ENCODE assay signal across 23 cellular contexts in genomic region chr1:109535481-109535880, GRCh38. TPM values are rescaled to one million over a fixed set of nuclear protein-coding genes. Genes with fewer than 3 reads are reported as not detected.
DNase-seq lines count a peak whose midpoint lies in the region; ATAC-seq and TF ChIP-seq lines count a peak whose summit lies in the region.
"Had no signal": no experiment of that assay in that cellular context is flagged by ENCODE, and none has a peak within 500 bp of the region (broad histone marks: within the 10 kb centered on the region; RNA-seq: fewer than 3 reads in every experiment).

No MANE protein-coding gene starts in this region.

- H3K27ac ChIP-seq in cardiac muscle cell (peak overlapping the region; percentile 71), coronary artery (peak overlapping the region; percentile 15 to 80), tibial nerve (peak overlapping the region in 3 of 4 donors; percentile 29 to 81 (median 33))
- no peak overlapping the region for H3K27ac ChIP-seq in naive thymus-derived CD4-positive, alpha-beta T cell (ENCODE audit: low read depth, low read length)
- H3K27ac ChIP-seq: A549, C4-2B, ovary had no signal

- CTCF ChIA-PET in naive thymus-derived CD4-positive, alpha-beta T cell (lab: Charles Lee), result interaction anchor here (0.6 to 21.5 kb wide), 6 partner anchors 38 to 449 kb away, joined by 3 to 1240 read pairs (median 3); partner anchors contain the start of genes AHCYL1, AMIGO1, ATXN7L2 and CYB561D1

- H3K9me3 ChIP-seq in cardiac muscle cell (ENCODE audit: low read depth) (no peaks in the 10 kb centered on the region), tibial nerve (no peaks in the 10 kb centered on the region)
- no peaks in the 10 kb centered on the region for H3K9me3 ChIP-seq in naive thymus-derived CD4-positive, alpha-beta T cell (ENCODE audit: control insufficient read depth in 2 of 3, low read length in 3 of 3)
- H3K9me3 ChIP-seq: A549, ovary, thoracic aorta had no signal

- intact Hi-C loops in Right ventricle myocardium superior (cut with DNase I), result loop anchor here (10.0 kb wide), 1 partner anchor 261 kb away; no protein-coding TSS in a partner anchor
- intact Hi-C loops in naive thymus-derived CD4-positive, alpha-beta T cell (cut with micrococcal nuclease), result no loop called here

- no peaks in the 10 kb centered on the region for H3K36me3 Mint-ChIP-seq in nephron (ENCODE audit: low read depth)
- H3K36me3 Mint-ChIP-seq in naive thymus-derived CD4-positive, alpha-beta T cell, result no peaks in the 10 kb centered on the region

- POLR2A ChIA-PET in naive thymus-derived CD4-positive, alpha-beta T cell (lab: Charles Lee), result interaction anchor here (15.6 kb wide), 1 partner anchor 35 kb away, joined by 520 read pairs; the partner anchor contains the start of genes AMIGO1 and CYB561D1

- TF ChIP-seq CTCF in cardiac muscle cell (IDR thresholded peaks at IDR 0.05; ENCODE audit: low read depth, low read length), result no peak
- no peak for TF ChIP-seq CTCF in coronary artery (IDR thresholded peaks at IDR 0.05)
- TF ChIP-seq CTCF in nephron (IDR thresholded peaks at IDR 0.05; ENCODE audit: unreplicated experiment in 3 of 3), result no peak
- no peak for TF ChIP-seq CTCF in tibial nerve (IDR thresholded peaks at IDR 0.05)

- ATAC-seq in Right ventricle myocardium superior (ENCODE audit: poor library complexity) (no peak), HG02852 (IDR thresholded peaks at IDR 0.05; ENCODE audit: unreplicated experiment) (no peak), HG03159 (IDR thresholded peaks at IDR 0.05; ENCODE audit: unreplicated experiment) (no peak)
- ATAC-seq in naive thymus-derived CD4-positive, alpha-beta T cell, result no peak
- ATAC-seq: A549, GM12878 had no signal

- 41 to 52% methylated on average over 4 of the region's 4 CpGs for WGBS in tibial nerve, 2 donors

- TF ChIP-seq POLR2A in tibial nerve (IDR thresholded peaks at IDR 0.05), result no peak

- H3K4me1 ChIP-seq in cardiac muscle cell (ENCODE audit: low read depth) (peaks cover 28% of the 10 kb centered on the region), tibial nerve (peaks cover 0 to 35% (median 9%) of the 10 kb centered on the region in 4 donors)
- peaks cover 11 to 24% of the 10 kb centered on the region in 2 donors for H3K4me1 ChIP-seq in naive thymus-derived CD4-positive, alpha-beta T cell (ENCODE audit: control insufficient read depth in 2 of 2, insufficient read depth in 2 of 2, low read length in 2 of 2)

- H3K27me3 ChIP-seq in cardiac muscle cell (no peaks in the 10 kb centered on the region), tibial nerve (no peaks in the 10 kb centered on the region)
- no peaks in the 10 kb centered on the region for H3K27me3 ChIP-seq in naive thymus-derived CD4-positive, alpha-beta T cell (ENCODE audit: control insufficient read depth in 2 of 2, insufficient read depth in 2 of 2, low read length in 2 of 2)
- H3K27me3 ChIP-seq: ovary had no signal

- peak overlapping the region; percentile 24 to 47 (median 38) for H3K27ac Mint-ChIP-seq in nephron
- H3K27ac Mint-ChIP-seq in naive thymus-derived CD4-positive, alpha-beta T cell, result peak overlapping the region in 2 of 9 donors; percentile 9 to 49

- H3K4me3 ChIP-seq in cardiac muscle cell, result no peak overlapping the region
- no peak overlapping the region for H3K4me3 ChIP-seq in coronary artery
- no peak overlapping the region for H3K4me3 ChIP-seq in tibial nerve
- H3K4me3 ChIP-seq in naive thymus-derived CD4-positive, alpha-beta T cell (ENCODE audit: low read length), result no peak overlapping the region
- H3K4me3 ChIP-seq: A549, GM12878, ovary, smooth muscle cell, thoracic aorta had no signal

- H3K9me3 Mint-ChIP-seq in nephron, result no peaks in the 10 kb centered on the region
- H3K9me3 Mint-ChIP-seq in naive thymus-derived CD4-positive, alpha-beta T cell, result peaks cover 0 to 2% (median 0%) of the 10 kb centered on the region in 11 donors

- no peak for TF ChIP-seq EP300 in tibial nerve (IDR thresholded peaks at IDR 0.05)

- H3K27me3 Mint-ChIP-seq in nephron (ENCODE audit: low read depth), result peaks cover 10% of the 10 kb centered on the region
- H3K27me3 Mint-ChIP-seq in naive thymus-derived CD4-positive, alpha-beta T cell, result no peaks in the 10 kb centered on the region

- DNase-seq in cardiac muscle cell (ENCODE audit: low read depth in 1 of 2, low spot score in 1 of 2) (no peak), Right ventricle myocardium superior (no peak), coronary artery (ENCODE audit: low spot score) (no peak), tibial nerve (ENCODE audit: low spot score in 2 of 2) (no peak)
- no peak for DNase-seq in naive thymus-derived CD4-positive, alpha-beta T cell
- DNase-seq: activated CD4-positive, alpha-beta T cell treated with anti-CD3 and anti-CD28 coated beads for 1 hour; activated CD8-positive, alpha-beta memory T cell treated with anti-CD3 and anti-CD28 coated beads, Interleukin-2, amount 50 U/mL, for 48 hours; activated gamma-delta T cell treated with Interleukin-2 at 50 U/mL for 16 hours; amniotic stem cell; GF-D8; KG1; NCI-H526; ovary; stimulated activated CD4-positive, alpha-beta T cell treated with anti-CD3 and anti-CD28 coated beads, Interleukin-4, amount 100 ng/mL, for 24 hours; T1000 had no signal

- H3K36me3 ChIP-seq in cardiac muscle cell, result no peaks in the 10 kb centered on the region
- no peaks in the 10 kb centered on the region for H3K36me3 ChIP-seq in tibial nerve
- H3K36me3 ChIP-seq in naive thymus-derived CD4-positive, alpha-beta T cell (ENCODE audit: control insufficient read depth in 2 of 3, insufficient read depth in 3 of 3, low read length in 3 of 3), result no peaks in the 10 kb centered on the region
- H3K36me3 ChIP-seq: ovary, thoracic aorta had no signal

- no peak overlapping the region for H3K4me3 Mint-ChIP-seq in nephron
- H3K4me3 Mint-ChIP-seq in naive thymus-derived CD4-positive, alpha-beta T cell, result no peak overlapping the region

- H3K4me1 Mint-ChIP-seq in nephron, result peaks cover 60% of the 10 kb centered on the region
- H3K4me1 Mint-ChIP-seq in naive thymus-derived CD4-positive, alpha-beta T cell, result peaks cover 22 to 29% (median 24%) of the 10 kb centered on the region in 7 donors

RNA-seq across cellular contexts. Expression of gene GPR61, which starts 4.2 kb away (rescaled TPM):
- 1.9 and 3.3 TPM in 2 replicates for total RNA-seq in cardiac muscle cell
- 1.9 and 2.7 TPM in 2 replicates for polyA plus RNA-seq in cardiac muscle cell
- total RNA-seq in Right ventricle myocardium superior, result 0.32 TPM
- under 1 TPM in 2 of 4 donors, not detected in 2; 0.59 to 0.60 TPM for total RNA-seq in tibial nerve
- under 1 TPM; 0.05 to 0.58 (median 0.42) TPM for total RNA-seq in naive thymus-derived CD4-positive, alpha-beta T cell
- under 1 TPM in 1 of 2 donors, not detected in 1; 0.45 TPM for polyA plus RNA-seq in naive thymus-derived CD4-positive, alpha-beta T cell
- total RNA-seq: ovary, smooth muscle cell, thoracic aorta had no signal

RNA-seq across cellular contexts. Expression of gene GNAI3, which starts 12.9 kb away (rescaled TPM):
- 4.7 and 5.0 TPM in 2 replicates for total RNA-seq in cardiac muscle cell
- 7.9 and 9.3 TPM in 2 replicates for polyA plus RNA-seq in cardiac muscle cell
- 2.4 TPM for total RNA-seq in Right ventricle myocardium superior
- total RNA-seq in tibial nerve, result 1 to 10 TPM; 4.0 to 6.3 (median 5.1) TPM
- 1 to 10 TPM; 4.9 to 9.3 (median 7.0) TPM for total RNA-seq in naive thymus-derived CD4-positive, alpha-beta T cell
- polyA plus RNA-seq in naive thymus-derived CD4-positive, alpha-beta T cell, result 1 to 10 TPM; 7.2 to 7.7 TPM

RNA-seq across cellular contexts. Expression of gene AMIGO1, which starts 26.0 kb away (rescaled TPM):
- 10.5 and 11.2 TPM in 2 replicates for total RNA-seq in cardiac muscle cell
- polyA plus RNA-seq in cardiac muscle cell, result 7.7 and 10.1 TPM in 2 replicates
- total RNA-seq in Right ventricle myocardium superior, result 19.3 TPM
- 10 to 100 TPM in 1 of 4 donors, 1 to 10 TPM in 3; 8.1 to 10.3 (median 8.4) TPM for total RNA-seq in tibial nerve
- 10 to 100 TPM in 3 of 5 experiments, 1 to 10 TPM in 2; 2.9 to 42.2 (median 17.7) TPM for total RNA-seq in naive thymus-derived CD4-positive, alpha-beta T cell
- 10 to 100 TPM; 17.4 to 36.2 TPM for polyA plus RNA-seq in naive thymus-derived CD4-positive, alpha-beta T cell

RNA-seq across cellular contexts. Expression of gene CYB561D1, which starts 41.6 kb away (rescaled TPM):
- total RNA-seq in cardiac muscle cell (5.3 and 7.2 TPM in 2 replicates), Right ventricle myocardium superior (5.3 TPM), tibial nerve (1 to 10 TPM; 4.4 to 8.4 (median 5.6) TPM)
- polyA plus RNA-seq in cardiac muscle cell, result 5.5 and 6.6 TPM in 2 replicates
- 10 to 100 TPM; 19.6 to 41.5 (median 24.1) TPM for total RNA-seq in naive thymus-derived CD4-positive, alpha-beta T cell
- 10 to 100 TPM; 13.5 to 25.3 TPM for polyA plus RNA-seq in naive thymus-derived CD4-positive, alpha-beta T cell

RNA-seq across cellular contexts. Expression of gene ATXN7L2, which starts 51.8 kb away (rescaled TPM):
- total RNA-seq in cardiac muscle cell (14.7 and 17.8 TPM in 2 replicates), Right ventricle myocardium superior (2.4 TPM), tibial nerve (1 to 10 TPM; 6.5 to 6.8 (median 6.5) TPM)
- 7.0 and 11.9 TPM in 2 replicates for polyA plus RNA-seq in cardiac muscle cell
- 10 to 100 TPM; 10.5 to 12.8 (median 11.7) TPM for total RNA-seq in naive thymus-derived CD4-positive, alpha-beta T cell
- polyA plus RNA-seq in naive thymus-derived CD4-positive, alpha-beta T cell, result 10 to 100 TPM in 1 of 2 donors, 1 to 10 TPM in 1; 4.9 to 15.2 TPM
